In the genomic region with DNA sequence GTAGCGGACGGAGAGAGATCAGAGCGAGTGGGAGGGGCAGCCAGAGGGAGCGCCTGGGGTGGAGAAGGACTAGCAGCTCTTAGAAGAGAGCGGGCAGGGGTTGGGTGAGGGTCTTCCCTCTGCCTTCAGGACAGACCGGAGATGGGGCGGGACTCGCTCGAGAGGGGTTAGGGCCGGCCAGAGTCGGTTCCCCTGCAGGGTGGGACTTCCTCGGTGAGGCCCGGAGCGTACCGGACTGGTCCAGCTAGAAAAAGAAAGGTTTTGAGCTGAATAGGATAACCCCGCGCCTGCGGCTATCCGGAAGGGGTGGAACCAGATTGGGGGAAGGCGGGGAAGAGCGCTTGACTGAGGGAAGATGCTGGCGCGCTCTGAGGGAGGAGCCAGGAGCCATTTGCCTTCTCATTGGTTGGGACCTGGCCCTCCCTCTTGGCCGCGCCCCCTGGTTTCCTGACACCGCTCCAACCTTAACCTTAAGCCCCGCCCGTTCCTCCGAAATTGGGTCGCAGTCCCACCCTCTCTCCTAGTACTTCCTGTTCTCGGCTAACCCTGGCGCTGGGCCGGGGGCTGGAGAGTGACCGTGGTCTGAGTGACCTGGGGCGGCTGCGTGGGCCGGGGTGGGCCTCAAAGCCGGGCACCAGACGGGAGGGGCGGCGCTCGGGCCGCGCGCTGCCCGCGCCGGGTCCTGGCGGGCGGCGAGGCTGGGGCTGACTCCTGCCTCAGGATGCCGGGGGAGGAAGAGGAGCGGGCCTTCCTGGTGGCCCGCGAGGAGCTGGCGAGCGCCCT, we compare ENCODE assay signal across 8 cellular contexts. TPM values are rescaled to one million over a fixed set of nuclear protein-coding genes. Genes with fewer than 3 reads are reported as not detected.
DNase-seq lines count a peak whose midpoint lies in the region; ATAC-seq lines count a peak whose summit lies in the region.

A gene (plus strand): TSS at position 521 of the 783 bp plus-strand sequence. CDS start 201 bp downstream, at position 722.

- ATAC-seq in GM19468 (IDR thresholded peaks at IDR 0.05; ENCODE audit: extremely low read depth, unreplicated experiment) (peak; percentile 85), memory B cell (ENCODE audit: low read depth) (peak; percentile 83)

- POLR2A ChIA-PET in CD8-positive, alpha-beta memory T cell (lab: Charles Lee) = interaction anchor here (0.8 to 3.2 kb wide), 12 partner anchors 10 to 124 kb away, joined by 3 to 36 read pairs (median 5); a partner anchor contains a TSS

- H3K9me3 ChIP-seq in CD8-positive, alpha-beta memory T cell (ENCODE audit: low read length) = no peaks in the 10 kb centered on the region
- H3K9me3 ChIP-seq in effector memory CD4-positive, alpha-beta T cell (ENCODE audit: control insufficient read depth, low read length) = no peaks in the 10 kb centered on the region

- peaks cover 45 to 70% (median 68%) of the 10 kb centered on the region in 3 donors for H3K4me1 Mint-ChIP-seq in CD8-positive, alpha-beta memory T cell
- H3K4me1 Mint-ChIP-seq in memory B cell = peaks cover 47% of the 10 kb centered on the region

- no peaks in the 10 kb centered on the region for H3K27me3 Mint-ChIP-seq in CD8-positive, alpha-beta memory T cell
- H3K27me3 Mint-ChIP-seq in memory B cell = no peaks in the 10 kb centered on the region

- DNase-seq in CD8-positive, alpha-beta memory T cell = peak; percentile 96 to 98 (median 97)
- DNase-seq in HS-5 (ENCODE audit: low read depth) (peak; percentile 88), memory B cell (ENCODE audit: low spot score in 2 of 2) (peak; percentile 90 to 95)
- peak; percentile 97 for DNase-seq in NK-92 treated with Interleukin-12 subunit alpha and Interleukin-12 subunit beta, amount 100 ng/mL, for 24 hours (lab: John Stamatoyannopoulos, UW)
- peak; percentile 96 for DNase-seq in activated CD8-positive, alpha-beta memory T cell treated with anti-CD3 and anti-CD28 coated beads for 24 hours
- peak; percentile 92 to 96 (median 94) for DNase-seq in effector memory CD4-positive, alpha-beta T cell
- DNase-seq in stimulated activated CD8-positive, alpha-beta memory T cell treated with anti-CD3 and anti-CD28 coated beads, Interleukin-12 subunit alpha, Interleukin-12 subunit beta, amount 100 ng/mL, for 24 hours (ENCODE audit: extremely low read depth) = peak; percentile 98

- H3K4me3 ChIP-seq in CD8-positive, alpha-beta memory T cell (ENCODE audit: low read length) = peak within 1 kb of the TSS; percentile 99
- peak within 1 kb of the TSS; percentile 93 for H3K4me3 ChIP-seq in effector memory CD4-positive, alpha-beta T cell (ENCODE audit: insufficient read depth, low read depth, low read length, poor library complexity, severe bottlenecking)

- no peaks in the 10 kb centered on the region for H3K27me3 ChIP-seq in CD8-positive, alpha-beta memory T cell (ENCODE audit: insufficient read depth, low read length, poor library complexity, severe bottlenecking)
- no peaks in the 10 kb centered on the region for H3K27me3 ChIP-seq in effector memory CD4-positive, alpha-beta T cell (replicated peaks; ENCODE audit: control insufficient read depth, insufficient read depth, low read length, poor library complexity, severe bottlenecking)

- H3K36me3 Mint-ChIP-seq in CD8-positive, alpha-beta memory T cell = peaks cover 0 to 80% (median 7%) of the 10 kb centered on the region in 3 donors
- H3K36me3 Mint-ChIP-seq in memory B cell = peaks cover 25% of the 10 kb centered on the region

- H3K36me3 ChIP-seq in CD8-positive, alpha-beta memory T cell (ENCODE audit: insufficient read depth, low read length) = peaks cover 55% of the 10 kb centered on the region
- peaks cover 45% of the 10 kb centered on the region for H3K36me3 ChIP-seq in effector memory CD4-positive, alpha-beta T cell (ENCODE audit: control insufficient read depth, insufficient read depth, low read length)

- H3K27ac ChIP-seq in CD8-positive, alpha-beta memory T cell (ENCODE audit: low read depth, low read length) = peak within 1 kb of the TSS; percentile 78
- peak within 1 kb of the TSS; percentile 93 for H3K27ac ChIP-seq in effector memory CD4-positive, alpha-beta T cell (ENCODE audit: insufficient read depth, low read length, poor library complexity, severe bottlenecking)

- no peaks in the 10 kb centered on the region for H3K9me3 Mint-ChIP-seq in CD8-positive, alpha-beta memory T cell
- H3K9me3 Mint-ChIP-seq in memory B cell = no peaks in the 10 kb centered on the region

- H3K4me1 ChIP-seq in CD8-positive, alpha-beta memory T cell (ENCODE audit: insufficient read depth, low read length) = peaks cover 53% of the 10 kb centered on the region
- H3K4me1 ChIP-seq in effector memory CD4-positive, alpha-beta T cell (ENCODE audit: control insufficient read depth, insufficient read depth, low read length, poor library complexity, severe bottlenecking) = peaks cover 28% of the 10 kb centered on the region

- peak within 1 kb of the TSS; percentile 76 to 99 (median 96) for H3K27ac Mint-ChIP-seq in CD8-positive, alpha-beta memory T cell
- peak within 1 kb of the TSS; percentile 89 for H3K27ac Mint-ChIP-seq in memory B cell

- H3K4me3 Mint-ChIP-seq in CD8-positive, alpha-beta memory T cell = peak within 1 kb of the TSS; percentile 86 to 100 (median 98)
- H3K4me3 Mint-ChIP-seq in memory B cell = peak within 1 kb of the TSS; percentile 99

- CTCF ChIA-PET in CD8-positive, alpha-beta memory T cell (lab: Charles Lee) = interaction anchor here (0.8 to 4.5 kb wide), 14 partner anchors 9 to 845 kb away, joined by 3 to 50 read pairs (median 4); a partner anchor contains a TSS

RNA-seq across cellular contexts. Expression of the gene that starts here (rescaled TPM):
- 10 to 100 TPM; 85.9 TPM for total RNA-seq in CD8-positive, alpha-beta memory T cell
- 71.5 TPM for polyA plus RNA-seq in CD8-positive, alpha-beta memory T cell

Comparison
In these comparisons a context has a peak if more than half of its experiments do, and no peak if none do; other contexts are left out.
1. Peak in every context shown above with its lines: DNase-seq, ATAC-seq, H3K4me3 ChIP-seq and H3K27ac ChIP-seq.